In the genomic region with DNA sequence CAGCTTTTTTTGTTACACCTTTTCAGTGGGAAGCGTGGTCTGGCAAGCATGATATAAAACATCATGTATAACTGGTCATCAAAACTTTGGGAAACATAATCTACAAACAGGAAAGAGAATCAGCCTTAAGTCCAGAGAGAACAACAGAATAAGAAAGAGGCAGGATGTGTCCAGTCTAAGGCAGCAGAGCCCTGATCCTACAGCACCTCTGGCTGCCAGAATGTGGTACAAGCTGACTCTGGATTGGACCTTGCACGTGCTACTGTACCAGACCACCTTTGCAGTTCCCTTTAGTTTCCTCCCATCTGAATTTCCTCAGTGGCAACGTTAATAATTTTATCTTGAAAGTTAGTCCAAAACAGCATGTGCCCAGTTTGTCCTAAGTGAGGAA, we compare ENCODE assay signal across 15 cellular contexts.
DNase-seq lines count a peak whose midpoint lies in the region; ATAC-seq, FAIRE-seq and TF ChIP-seq lines count a peak whose summit lies in the region.
"Had no signal": no experiment of that assay in that cellular context is flagged by ENCODE, and none has a peak within 500 bp of the region (broad histone marks: within the 10 kb centered on the region; RNA-seq: fewer than 3 reads in every experiment).

No MANE protein-coding gene starts in this region.

- H3K4me2 ChIP-seq in keratinocyte (ENCODE audit: control insufficient read depth, extremely low read depth, insufficient read depth, low read depth, low read length): no peak overlapping the region
- H3K4me2 ChIP-seq: BLaER1 treated with 17β-estradiol and CSF1 and Interleukin-3, amounts not matched to agents 10 nM and 100 nM had no signal

- FAIRE-seq in keratinocyte (lab: Jason Lieb, UNC): no peak

- no peak for ATAC-seq in HG02981 (IDR thresholded peaks at IDR 0.05; ENCODE audit: unreplicated experiment)
- no peak for ATAC-seq in HG02759 (IDR thresholded peaks at IDR 0.05; ENCODE audit: unreplicated experiment)

- no peak overlapping the region for H3K9ac ChIP-seq in keratinocyte (ENCODE audit: control insufficient read depth, extremely low read depth, insufficient read depth, low read length)
- H3K9ac ChIP-seq: BLaER1 treated with 17β-estradiol and CSF1 and Interleukin-3, amounts not matched to agents 10 nM and 100 nM had no signal

- H3K4me3 Mint-ChIP-seq in CD8-positive, alpha-beta memory T cell: no peak overlapping the region
- H3K4me3 Mint-ChIP-seq: activated CD4-positive, alpha-beta T cell treated with anti-CD3 and anti-CD28 coated beads, Interleukin-2, amount 10 ng/mL, durations not matched to agents 24 days and 14 days; memory B cell had no signal

- H3K9me1 ChIP-seq in keratinocyte (ENCODE audit: control insufficient read depth, extremely low read depth, insufficient read depth, low read length): no peaks in the 10 kb centered on the region

- H3K36me3 ChIP-seq in keratinocyte (ENCODE audit: control insufficient read depth in 2 of 2, extremely low read depth in 1 of 2, insufficient read depth in 2 of 2, low read length in 2 of 2): no peaks in the 10 kb centered on the region
- no peaks in the 10 kb centered on the region for H3K36me3 ChIP-seq in CD8-positive, alpha-beta memory T cell (ENCODE audit: insufficient read depth, low read length)
- H3K36me3 ChIP-seq: BLaER1 treated with 17β-estradiol and CSF1 and Interleukin-3, amounts not matched to agents 10 nM and 100 nM; SJSA1 had no signal

- no peak overlapping the region for H2AFZ ChIP-seq in keratinocyte (ENCODE audit: control insufficient read depth, low read length)

- no peaks in the 10 kb centered on the region for H3K4me1 ChIP-seq in keratinocyte (ENCODE audit: control insufficient read depth, extremely low read depth, insufficient read depth, low read length)
- H3K4me1 ChIP-seq in CD8-positive, alpha-beta memory T cell (ENCODE audit: insufficient read depth, low read length): no peaks in the 10 kb centered on the region

- H3K27ac Mint-ChIP-seq in CD8-positive, alpha-beta memory T cell: no peak overlapping the region
- H3K27ac Mint-ChIP-seq: activated CD4-positive, alpha-beta T cell treated with anti-CD3 and anti-CD28 coated beads, Interleukin-2, amount 10 ng/mL, durations not matched to agents 24 days and 14 days; memory B cell had no signal

- CTCF ChIA-PET in AG04449 (lab: Yijun Ruan, JAX): no interaction called here
- CTCF ChIA-PET in CD8-positive, alpha-beta memory T cell (lab: Charles Lee): no interaction called here

- H3K27me3 Mint-ChIP-seq in CD8-positive, alpha-beta memory T cell: no peaks in the 10 kb centered on the region
- H3K27me3 Mint-ChIP-seq: activated CD4-positive, alpha-beta T cell treated with anti-CD3 and anti-CD28 coated beads, Interleukin-2, amount 10 ng/mL, durations not matched to agents 24 days and 14 days; memory B cell had no signal

- POLR2A ChIA-PET in AG04449 (lab: Yijun Ruan, JAX): no interaction called here
- POLR2A ChIA-PET in CD8-positive, alpha-beta memory T cell (lab: Charles Lee): no interaction called here

- peaks cover 3 to 10% (median 7%) of the 10 kb centered on the region in 5 donors for H3K9me3 Mint-ChIP-seq in CD8-positive, alpha-beta memory T cell
- H3K9me3 Mint-ChIP-seq: memory B cell had no signal

- H3K27me3 ChIP-seq in keratinocyte (ENCODE audit: control insufficient read depth, extremely low read depth, insufficient read depth, low read length): no peaks in the 10 kb centered on the region
- no peaks in the 10 kb centered on the region for H3K27me3 ChIP-seq in CD8-positive, alpha-beta memory T cell (ENCODE audit: insufficient read depth, low read length, poor library complexity, severe bottlenecking)
- H3K27me3 ChIP-seq: BLaER1 treated with 17β-estradiol and CSF1 and Interleukin-3, amounts not matched to agents 10 nM and 100 nM; SJSA1 had no signal

- H3K27ac ChIP-seq in keratinocyte (ENCODE audit: control insufficient read depth, insufficient read depth, low read length): no peak overlapping the region
- H3K27ac ChIP-seq in CD8-positive, alpha-beta memory T cell (ENCODE audit: low read depth, low read length): no peak overlapping the region
- H3K27ac ChIP-seq: BLaER1 treated with 17β-estradiol and CSF1 and Interleukin-3, amounts not matched to agents 10 nM and 100 nM; SJSA1 had no signal

- DNase-seq in AG04449 (ENCODE audit: low read depth, low spot score) (no peak), HCEC 1CT (peak; percentile 15), astrocyte of the cerebellum (ENCODE audit: low read depth) (no peak), keratinocyte (ENCODE audit: low read depth, low spot score) (no peak), ureter (ENCODE audit: low spot score) (no peak)
- no peak for DNase-seq in CD8-positive, alpha-beta memory T cell
- DNase-seq: activated CD4-positive, alpha-beta T cell treated with anti-CD3 and anti-CD28 coated beads, Interleukin-2, amount 10 ng/mL, durations not matched to agents 24 days and 14 days; activated T-cell treated with anti-CD3 and anti-CD28 coated beads for 4 hours; DND-41; GOT3 had no signal

- H3K9me3 ChIP-seq in keratinocyte (ENCODE audit: control insufficient read depth, low read depth, low read length): no peaks in the 10 kb centered on the region
- H3K9me3 ChIP-seq in CD8-positive, alpha-beta memory T cell (ENCODE audit: low read length): no peaks in the 10 kb centered on the region
- H3K9me3 ChIP-seq: BLaER1 treated with 17β-estradiol and CSF1 and Interleukin-3, amounts not matched to agents 10 nM and 100 nM; SJSA1 had no signal

- no peaks in the 10 kb centered on the region for H3K36me3 Mint-ChIP-seq in CD8-positive, alpha-beta memory T cell
- H3K36me3 Mint-ChIP-seq: memory B cell had no signal

- H3K4me3 ChIP-seq in AG04449 (ENCODE audit: low read depth, low read length) (no peak overlapping the region), astrocyte of the cerebellum (ENCODE audit: low read depth, low read length) (no peak overlapping the region), keratinocyte (ENCODE audit: control insufficient read depth in 2 of 3, extremely low read depth in 1 of 3, insufficient read depth in 2 of 3, low read depth in 1 of 3, low read length in 3 of 3) (no peak overlapping the region)
- no peak overlapping the region for H3K4me3 ChIP-seq in CD8-positive, alpha-beta memory T cell (ENCODE audit: low read length)
- H3K4me3 ChIP-seq: BLaER1 treated with 17β-estradiol and CSF1 and Interleukin-3, amounts not matched to agents 10 nM and 100 nM; SJSA1 had no signal

- peak; percentile 38 for TF ChIP-seq CTCF in AG04449 (IDR thresholded peaks at IDR 0.05; ENCODE audit: insufficient read depth, low read length, missing control alignments)
- TF ChIP-seq CTCF in astrocyte of the cerebellum (IDR thresholded peaks at IDR 0.05; ENCODE audit: low read depth, low read length, missing control alignments): peak; percentile 28
- TF ChIP-seq CTCF in keratinocyte (optimal IDR thresholded peaks at IDR 0.05 in 1 of 3, IDR thresholded peaks at IDR 0.05 in 1 of 3, conservative IDR thresholded peaks at IDR 0.05 in 1 of 3; ENCODE audit: extremely low read depth in 1 of 3, insufficient read depth in 2 of 3, low read length in 3 of 3): peak in 2 of 3 experiments; percentile 6 to 48

- in situ Hi-C loops in astrocyte of the cerebellum (cut with HindIII; ENCODE audit: low sequenced_read_pairs): no loop called here

- H3K4me1 Mint-ChIP-seq in CD8-positive, alpha-beta memory T cell: no peaks in the 10 kb centered on the region
- H3K4me1 Mint-ChIP-seq: activated CD4-positive, alpha-beta T cell treated with anti-CD3 and anti-CD28 coated beads, Interleukin-2, amount 10 ng/mL, durations not matched to agents 24 days and 14 days; memory B cell had no signal

- H4K20me1 ChIP-seq in keratinocyte (ENCODE audit: control insufficient read depth, extremely low read depth, insufficient read depth, low read length): no peaks in the 10 kb centered on the region
- H4K20me1 ChIP-seq: BLaER1 treated with 17β-estradiol and CSF1 and Interleukin-3, amounts not matched to agents 10 nM and 100 nM had no signal

- no peaks in the 10 kb centered on the region for H3K79me2 ChIP-seq in keratinocyte (ENCODE audit: control insufficient read depth, insufficient read depth, low read length)

- dilution Hi-C loops in keratinocyte (cut with MboI; ENCODE audit: extremely low pct_ligation_motif_present, low sequenced_read_pairs): no loop called here
